ENCODE assay signal across 8 cellular contexts in the genomic region with DNA sequence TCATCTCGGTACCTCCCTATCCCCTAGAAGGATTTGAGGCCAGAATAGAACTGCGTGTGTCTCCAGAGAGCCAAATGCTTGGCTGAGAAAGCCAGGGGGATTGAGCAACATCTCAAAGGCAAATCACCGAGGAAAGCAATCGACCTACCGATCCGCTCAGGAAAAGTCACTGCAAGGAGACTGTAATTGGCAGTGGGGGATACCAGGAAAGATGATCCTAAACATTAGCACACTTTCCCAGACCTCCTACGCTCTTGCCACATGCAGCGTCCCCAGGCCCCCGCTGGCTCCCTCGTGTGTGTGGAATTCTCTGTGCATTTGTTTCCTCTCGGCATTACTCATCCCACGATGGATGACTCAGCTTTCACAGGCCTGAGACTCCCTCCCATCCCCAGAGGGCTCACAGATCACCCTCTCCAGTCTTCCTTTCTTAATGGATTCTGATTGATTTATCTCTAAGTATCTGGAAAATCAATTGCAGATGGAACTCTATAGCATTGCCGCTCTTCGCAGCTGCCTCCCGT.
DNase-seq lines count a peak whose midpoint lies in the region; ATAC-seq and TF ChIP-seq lines count a peak whose summit lies in the region.

No MANE protein-coding gene starts in this region.

- peak overlapping the region; percentile 81 for H3K18ac ChIP-seq in mesendoderm (ENCODE audit: low read length)

- H3K4me2 ChIP-seq in mesendoderm (ENCODE audit: low read length), result no peak overlapping the region

- no peak overlapping the region for H3K23ac ChIP-seq in mesendoderm (ENCODE audit: low read length)

- no peaks in the 10 kb centered on the region for H3K27me3 ChIP-seq in mesendoderm (ENCODE audit: insufficient read depth, low read length, poor library complexity)

- H4K5ac ChIP-seq in mesendoderm (ENCODE audit: low read length), result no peak overlapping the region

- peaks cover 3% of the 10 kb centered on the region for H3K4me1 ChIP-seq in mesendoderm (ENCODE audit: control insufficient read depth, low read depth, low read length)

- H3K9ac ChIP-seq in mesendoderm (ENCODE audit: low read length), result no peak overlapping the region

- H2BK120ac ChIP-seq in mesendoderm (ENCODE audit: low read depth, low read length), result no peak overlapping the region

- H2BK5ac ChIP-seq in mesendoderm (ENCODE audit: low read length), result no peak overlapping the region

- peak; percentile 77 for DNase-seq in 8988T
- peak; percentile 88 for DNase-seq in LHCN-M2 (ENCODE audit: low read depth)
- peak; percentile 73 for DNase-seq in ecto neural progenitor cell (ENCODE audit: low spot score)
- peak; percentile 97 for DNase-seq in mesendoderm
- DNase-seq in GF-D8 (lab: John Stamatoyannopoulos, UW), result no peak
- DNase-seq in NAMALWA (ENCODE audit: low spot score), result no peak
- DNase-seq in GM10266 (ENCODE audit: extremely low spot score), result no peak

- H3K27ac ChIP-seq in mesendoderm (ENCODE audit: low read depth, low read length), result peak overlapping the region; percentile 24

- H3K79me2 ChIP-seq in mesendoderm (ENCODE audit: control insufficient read depth, insufficient read depth, low read length), result no peaks in the 10 kb centered on the region

- ATAC-seq in GM19035 (IDR thresholded peaks at IDR 0.05; ENCODE audit: unreplicated experiment), result no peak

- no peak overlapping the region for H2AK5ac ChIP-seq in mesendoderm (ENCODE audit: low read length)

- no peak for TF ChIP-seq CTCF in GM10266 (IDR thresholded peaks at IDR 0.05; ENCODE audit: control insufficient read depth, insufficient read depth, low read depth, missing control alignments)

- peak overlapping the region; percentile 45 for H3K56ac ChIP-seq in mesendoderm (ENCODE audit: low read length)

- H3K4ac ChIP-seq in mesendoderm (ENCODE audit: low read depth, low read length), result no peak overlapping the region

- no CpG with 5 or more reads among the region's 15 CpGs for WGBS in mesendoderm (ENCODE audit: extremely low coverage, insufficient coverage, low lambda C conversion rate)

- H2BK15ac ChIP-seq in mesendoderm (replicated peaks; ENCODE audit: low read depth), result no peak overlapping the region

- no peak overlapping the region for H4K8ac ChIP-seq in mesendoderm (ENCODE audit: low read depth, low read length)

- no peaks in the 10 kb centered on the region for H3K79me1 ChIP-seq in mesendoderm (ENCODE audit: low read length)

- no peak overlapping the region for H3K4me3 ChIP-seq in mesendoderm (ENCODE audit: low read length)

- H3K36me3 ChIP-seq in mesendoderm (ENCODE audit: control insufficient read depth, insufficient read depth, low read length), result no peaks in the 10 kb centered on the region

Comparison
In these comparisons a context has a peak if more than half of its experiments do, and no peak if none do; other contexts are left out.
1. DNase-seq: peak in 8988T (single experiment), LHCN-M2 (single experiment), ecto neural progenitor cell (single experiment) and mesendoderm (single experiment); none in GF-D8 (single experiment), NAMALWA (single experiment) and GM10266 (single experiment).